Comparison of ENCODE assay signal across 18 cellular contexts in genomic region chr17:52213451-52213850, GRCh38. TPM values are rescaled to one million over a fixed set of nuclear protein-coding genes. Genes with fewer than 3 reads are reported as not detected.
DNase-seq lines count a peak whose midpoint lies in the region; ATAC-seq lines count a peak whose summit lies in the region.
"Had no signal": no experiment of that assay in that cellular context is flagged by ENCODE, and none has a peak within 500 bp of the region (broad histone marks: within the 10 kb centered on the region; RNA-seq: fewer than 3 reads in every experiment).

No MANE protein-coding gene starts in this region.

- CTCF ChIA-PET in T-cell (lab: Charles Lee) = interaction anchor here in 1 of 2 donors (0.5 kb wide), 1 partner anchor 295 kb away, joined by 3 read pairs; no protein-coding TSS in a partner anchor

- H3K4me1 Mint-ChIP-seq in T-cell = no peaks in the 10 kb centered on the region
- H3K4me1 Mint-ChIP-seq: B cell had no signal

- peaks cover 3 to 6% of the 10 kb centered on the region in 2 donors for H3K27me3 Mint-ChIP-seq in T-cell
- H3K27me3 Mint-ChIP-seq: B cell had no signal

- H3K36me3 ChIP-seq in subcutaneous abdominal adipose tissue (ENCODE audit: control insufficient read depth in 5 of 5, insufficient read depth in 5 of 5, low read length in 5 of 5) (no peaks in the 10 kb centered on the region), MG63 (no peaks in the 10 kb centered on the region)
- H3K36me3 ChIP-seq: BLaER1 treated with 17β-estradiol and CSF1 and Interleukin-3, amounts not matched to agents 10 nM and 100 nM had no signal

- POLR2A ChIA-PET in T-cell (lab: Charles Lee) = no interaction called here

- peak overlapping the region; percentile 53 for H3K27ac ChIP-seq in subcutaneous abdominal adipose tissue (ENCODE audit: low read depth, low read length)
- H3K27ac ChIP-seq: BLaER1 treated with 17β-estradiol and CSF1 and Interleukin-3, amounts not matched to agents 10 nM and 100 nM; C4-2B had no signal

- DNase-seq in G401 (ENCODE audit: low spot score) (peak; percentile 84), cerebellar cortex (ENCODE audit: low spot score) (peak; percentile 83), MG63 (no peak), T-cell (no peak), NCI-H69 (lab: John Stamatoyannopoulos, UW) (no peak)
- DNase-seq: 8988T; AML-193; Caco-2; Calu3; CD4-positive, alpha-beta T cell; CD8-positive, alpha-beta T cell; DMS79 treated with DMSO at 0.1 percent for 48 hours; GDM1 had no signal

- peaks cover 0 to 9% (median 0%) of the 10 kb centered on the region in 3 donors for H3K9me3 Mint-ChIP-seq in T-cell
- H3K9me3 Mint-ChIP-seq: CD8-positive, alpha-beta T cell had no signal

- H3K36me3 Mint-ChIP-seq in T-cell = no peaks in the 10 kb centered on the region
- H3K36me3 Mint-ChIP-seq: CD8-positive, alpha-beta T cell had no signal

- no peak overlapping the region for H3K27ac Mint-ChIP-seq in T-cell
- H3K27ac Mint-ChIP-seq: B cell; CD4-positive, alpha-beta T cell; CD8-positive, alpha-beta T cell had no signal

- ATAC-seq in T-cell (replicated peaks in 1 of 4) = no peak
- ATAC-seq: CD8-positive, alpha-beta T cell; GM12878 had no signal

- H3K4me3 Mint-ChIP-seq in T-cell = no peak overlapping the region
- H3K4me3 Mint-ChIP-seq: B cell; CD4-positive, alpha-beta T cell; CD8-positive, alpha-beta T cell had no signal

- in situ Hi-C loops in G401 (cut with HindIII; ENCODE audit: low sequenced_read_pairs) = no loop called here

- H3K9ac ChIP-seq in subcutaneous abdominal adipose tissue (ENCODE audit: low read length in 5 of 5) = no peak overlapping the region
- H3K9ac ChIP-seq: BLaER1 treated with 17β-estradiol and CSF1 and Interleukin-3, amounts not matched to agents 10 nM and 100 nM had no signal

- no peaks in the 10 kb centered on the region for H3K9me3 ChIP-seq in subcutaneous abdominal adipose tissue (ENCODE audit: control insufficient read depth in 5 of 5, low read length in 5 of 5)
- H3K9me3 ChIP-seq in MG63 = no peaks in the 10 kb centered on the region
- H3K9me3 ChIP-seq: BLaER1 treated with 17β-estradiol and CSF1 and Interleukin-3, amounts not matched to agents 10 nM and 100 nM; Caco-2 had no signal

- H3K4me1 ChIP-seq in subcutaneous abdominal adipose tissue (ENCODE audit: control insufficient read depth in 5 of 5, insufficient read depth in 5 of 5, low read length in 5 of 5) = peaks cover 0 to 11% (median 0%) of the 10 kb centered on the region in 5 donors
- H3K4me1 ChIP-seq: BLaER1 treated with 17β-estradiol and CSF1 and Interleukin-3, amounts not matched to agents 10 nM and 100 nM; Caco-2 had no signal

- no peak overlapping the region for H3K4me3 ChIP-seq in subcutaneous abdominal adipose tissue (ENCODE audit: low read depth in 1 of 5, low read length in 5 of 5)
- H3K4me3 ChIP-seq in MG63 = no peak overlapping the region
- H3K4me3 ChIP-seq: BLaER1 treated with 17β-estradiol and CSF1 and Interleukin-3, amounts not matched to agents 10 nM and 100 nM; GM12878 had no signal

- H3K27me3 ChIP-seq in subcutaneous abdominal adipose tissue (ENCODE audit: control insufficient read depth in 5 of 5, insufficient read depth in 4 of 5, low read length in 5 of 5) (no peaks in the 10 kb centered on the region), MG63 (0 out of 2 replicates have a peak, but pooled peaks cover 6% of the 10 kb centered on the region)
- H3K27me3 ChIP-seq: BLaER1 treated with 17β-estradiol and CSF1 and Interleukin-3, amounts not matched to agents 10 nM and 100 nM had no signal

RNA-seq across cellular contexts. Expression of gene CA10, which starts 54.9 kb away (rescaled TPM):
- not detected in 2 replicates for total RNA-seq in G401 (2014; rRNA removed; shearing (Covaris generic))
- total RNA-seq in MG63 (2014; rRNA removed; shearing (Covaris generic); ENCODE audit: low replicate concordance) = not detected in 2 replicates
- under 1 TPM in 1 of 5 donors, not detected in 4; 0.30 TPM for total RNA-seq in T-cell
- total RNA-seq: B cell; Caco-2; Calu3; CD4-positive, alpha-beta T cell; CD8-positive, alpha-beta T cell; GM12878 had no signal

Comparison
In these comparisons a context has a peak if more than half of its experiments do, and no peak if none do; other contexts are left out.
1. DNase-seq: peak in G401 (single experiment) and cerebellar cortex (single experiment); none in MG63 (single experiment), T-cell (0 of 34) and NCI-H69 (single experiment).